ENCODE assay signal across 8 cellular contexts in genomic region chr3:57100046-57100695, GRCh38. TPM values are rescaled to one million over a fixed set of nuclear protein-coding genes. Genes with fewer than 3 reads are reported as not detected.
DNase-seq lines count a peak whose midpoint lies in the region; ATAC-seq and FAIRE-seq lines count a peak whose summit lies in the region.

No MANE protein-coding gene starts in this region.

- ATAC-seq in HG03342 (IDR thresholded peaks at IDR 0.05; ENCODE audit: unreplicated experiment) (peak; percentile 66), GM18867 (IDR thresholded peaks at IDR 0.05; ENCODE audit: unreplicated experiment) (no peak)
- ATAC-seq in activated CD8-positive, alpha-beta T cell treated with anti-CD3 and anti-CD28 coated beads, Interleukin-2, amount 10 ng/mL, durations not matched to agents 7 days and 5 days: peak; percentile 85
- ATAC-seq in stimulated activated naive B cell treated with anti-CD40 and anti-IgM and Interleukin-4, amounts not matched to agents 10 μg/mL and 1 μg/mL and 100 μg/mL, for 72 hours (replicated peaks): peak; percentile 83 to 88

- H3K4me1 Mint-ChIP-seq in activated CD8-positive, alpha-beta T cell treated with anti-CD3 and anti-CD28 coated beads, Interleukin-2, amount 10 ng/mL, durations not matched to agents 7 days and 5 days (ENCODE audit: low read depth): no peaks in the 10 kb centered on the region
- H3K4me1 Mint-ChIP-seq in stimulated activated naive B cell treated with anti-CD40 and anti-IgM and Interleukin-4, amounts not matched to agents 10 μg/mL and 1 μg/mL and 100 μg/mL, for 72 hours: no peaks in the 10 kb centered on the region

- POLR2A ChIA-PET in activated CD8-positive, alpha-beta T cell treated with anti-CD3 and anti-CD28 coated beads, Interleukin-2, amount 10 ng/mL, durations not matched to agents 7 days and 5 days (lab: Charles Lee): no interaction called here

- peak; percentile 76 for FAIRE-seq in endometrium (lab: Jason Lieb, UNC)

- H3K27ac Mint-ChIP-seq in activated CD8-positive, alpha-beta T cell treated with anti-CD3 and anti-CD28 coated beads, Interleukin-2, amount 10 ng/mL, durations not matched to agents 7 days and 5 days: no peak overlapping the region
- H3K27ac Mint-ChIP-seq in stimulated activated naive B cell treated with anti-CD40 and anti-IgM and Interleukin-4, amounts not matched to agents 10 μg/mL and 1 μg/mL and 100 μg/mL, for 72 hours: no peak overlapping the region

- CTCF ChIA-PET in activated CD8-positive, alpha-beta T cell treated with anti-CD3 and anti-CD28 coated beads, Interleukin-2, amount 10 ng/mL, durations not matched to agents 7 days and 5 days (lab: Charles Lee): interaction anchor here (0.6 to 3.1 kb wide), 12 partner anchors 9 to 398 kb away, joined by 3 to 15 read pairs (median 4); no protein-coding TSS in a partner anchor

- peak; percentile 79 for DNase-seq in ELR (ENCODE audit: low read depth)
- peak; percentile 83 for DNase-seq in NOMO-1 treated with DMSO at 0.1 percent for 48 hours (lab: John Stamatoyannopoulos, UW; ENCODE audit: unreplicated experiment)
- DNase-seq in activated CD8-positive, alpha-beta T cell treated with anti-CD3 and anti-CD28 coated beads, Interleukin-2, amount 10 ng/mL, durations not matched to agents 7 days and 5 days: peak; percentile 76
- peak; percentile 78 for DNase-seq in middle frontal gyrus (ENCODE audit: extremely low spot score, low spot score)
- DNase-seq in stimulated activated naive B cell treated with anti-CD40 and anti-IgM and Interleukin-4, amounts not matched to agents 10 μg/mL and 1 μg/mL and 100 μg/mL, for 72 hours: peak; percentile 27

- H3K4me3 Mint-ChIP-seq in activated CD8-positive, alpha-beta T cell treated with anti-CD3 and anti-CD28 coated beads, Interleukin-2, amount 10 ng/mL, durations not matched to agents 7 days and 5 days: no peak overlapping the region
- no peak overlapping the region for H3K4me3 Mint-ChIP-seq in stimulated activated naive B cell treated with anti-CD40 and anti-IgM and Interleukin-4, amounts not matched to agents 10 μg/mL and 1 μg/mL and 100 μg/mL, for 72 hours

- H3K36me3 Mint-ChIP-seq in activated CD8-positive, alpha-beta T cell treated with anti-CD3 and anti-CD28 coated beads, Interleukin-2, amount 10 ng/mL, durations not matched to agents 7 days and 5 days (ENCODE audit: low read depth): no peaks in the 10 kb centered on the region
- H3K36me3 Mint-ChIP-seq in stimulated activated naive B cell treated with anti-CD40 and anti-IgM and Interleukin-4, amounts not matched to agents 10 μg/mL and 1 μg/mL and 100 μg/mL, for 72 hours: no peaks in the 10 kb centered on the region

- H3K27me3 Mint-ChIP-seq in activated CD8-positive, alpha-beta T cell treated with anti-CD3 and anti-CD28 coated beads, Interleukin-2, amount 10 ng/mL, durations not matched to agents 7 days and 5 days (ENCODE audit: low read depth): peaks cover 10% of the 10 kb centered on the region
- peaks cover 4 to 6% of the 10 kb centered on the region in 2 donors for H3K27me3 Mint-ChIP-seq in stimulated activated naive B cell treated with anti-CD40 and anti-IgM and Interleukin-4, amounts not matched to agents 10 μg/mL and 1 μg/mL and 100 μg/mL, for 72 hours

- no peaks in the 10 kb centered on the region for H3K9me3 Mint-ChIP-seq in activated CD8-positive, alpha-beta T cell treated with anti-CD3 and anti-CD28 coated beads, Interleukin-2, amount 10 ng/mL, durations not matched to agents 7 days and 5 days (ENCODE audit: insufficient read depth)
- H3K9me3 Mint-ChIP-seq in stimulated activated naive B cell treated with anti-CD40 and anti-IgM and Interleukin-4, amounts not matched to agents 10 μg/mL and 1 μg/mL and 100 μg/mL, for 72 hours: no peaks in the 10 kb centered on the region

RNA-seq across cellular contexts. Expression of gene SPATA12, which starts 39.7 kb away (rescaled TPM):
- total RNA-seq in activated CD8-positive, alpha-beta T cell treated with anti-CD3 and anti-CD28 coated beads, Interleukin-2, amount 10 ng/mL, durations not matched to agents 7 days and 5 days: not detected

Comparison
In these comparisons a context has a peak if more than half of its experiments do, and no peak if none do; other contexts are left out.
1. DNase-seq: peak in every context shown above with its lines; median percentile 83 in NOMO-1 treated with DMSO at 0.1 percent for 48 hours; 79 in ELR; 78 in middle frontal gyrus; 76 in activated CD8-positive, alpha-beta T cell treated with anti-CD3 and anti-CD28 coated beads, Interleukin-2, amount 10 ng/mL, durations not matched to agents 7 days and 5 days; 27 in stimulated activated naive B cell treated with anti-CD40 and anti-IgM and Interleukin-4, amounts not matched to agents 10 μg/mL and 1 μg/mL and 100 μg/mL, for 72 hours.